7 cellular contexts compared by ENCODE assay signal in the genomic region with DNA sequence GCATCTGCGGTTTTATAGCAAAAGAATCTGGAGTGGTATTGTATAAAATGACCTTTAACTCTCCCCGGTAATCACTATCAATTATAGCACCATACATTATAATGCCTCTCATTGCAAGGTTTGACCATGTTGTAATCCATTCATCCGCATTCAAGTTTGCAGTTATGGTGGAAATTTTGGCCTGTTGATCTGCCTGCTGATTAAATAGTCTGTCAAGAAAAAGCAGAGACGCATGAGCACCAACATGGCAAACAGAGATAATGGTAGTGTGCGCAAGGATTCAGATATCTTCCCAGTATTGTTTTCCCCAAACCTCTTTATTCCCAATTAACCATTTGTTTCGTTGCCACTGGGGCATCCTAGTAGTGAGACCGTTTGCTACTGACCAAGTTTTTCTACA. TPM values are rescaled to one million over a fixed set of nuclear protein-coding genes. Genes with fewer than 3 reads are reported as not detected.
A peak's percentile ranks its signal among the peaks of the same experiment; 100 is the strongest.
DNase-seq lines count a peak whose midpoint lies in the region; ATAC-seq, FAIRE-seq and TF ChIP-seq lines count a peak whose summit lies in the region.
"Not testable (repeated sequence)": the region's sequence is repeated elsewhere in the genome, so short reads cannot be mapped to it uniquely, and the experiment has no call there.

No MANE protein-coding gene starts in this region.

- H3K4me2 ChIP-seq in K562 (ENCODE audit: insufficient read depth, low read length): not testable (repeated sequence)

- not testable (repeated sequence) for H3K27me3 Mint-ChIP-seq in WTC11 (ENCODE audit: low read depth)

- TF ChIP-seq CTCF in HEK293 (tag by site-specific recombination; IDR thresholded peaks at IDR 0.05); WTC11 (IDR thresholded peaks at IDR 0.05); K562 (IDR thresholded peaks at IDR 0.05 in 2 of 3, conservative IDR thresholded peaks at IDR 0.05 in 1 of 3; ENCODE audit: insufficient read depth in 2 of 3, low read depth in 1 of 3, low read length in 3 of 3); breast epithelium (IDR thresholded peaks at IDR 0.05); bronchial epithelial cell (IDR thresholded peaks at IDR 0.05; ENCODE audit: insufficient read depth, low read length, severe bottlenecking); kidney (IDR thresholded peaks at IDR 0.05; ENCODE audit: borderline replicate concordance, extremely low read depth, insufficient read depth): not testable (repeated sequence)

- H3K4me1 ChIP-seq in HEK293 (ENCODE audit: control insufficient read depth, insufficient read depth, low read length); breast epithelium: not testable (repeated sequence)
- H3K4me1 ChIP-seq in K562 (replicated peaks in 1 of 2; ENCODE audit: control insufficient read depth in 2 of 2, insufficient read depth in 2 of 2, low read length in 2 of 2) (peaks cover 9 to 17% of the 10 kb centered on the region in 2 experiments; a peak in 4 of 5 replicates), kidney (ENCODE audit: control insufficient read depth in 1 of 2, insufficient read depth in 1 of 2, low read depth in 1 of 2, low read length in 2 of 2) (peaks cover 25 to 26% of the 10 kb centered on the region in 2 donors)

- in situ Hi-C loops in K562 (cut with MboI): not testable (repeated sequence)

- not testable (repeated sequence) for H3K79me2 ChIP-seq in K562 (ENCODE audit: control insufficient read depth, insufficient read depth, low read length)

- not testable (repeated sequence) for TF ChIP-seq RAD21 in K562 (CRISPR knock-in tag; conservative IDR thresholded peaks at IDR 0.05 in 1 of 2, IDR thresholded peaks at IDR 0.05 in 1 of 2)

- H3K27me3 ChIP-seq in K562 (ENCODE audit: control insufficient read depth in 2 of 2, insufficient read depth in 2 of 2, low read length in 2 of 2); breast epithelium; bronchial epithelial cell (ENCODE audit: control insufficient read depth, insufficient read depth, low read length): not testable (repeated sequence)

- peak overlapping the region; percentile 21; the same call in 1 of the 2 replicates for H3K27ac Mint-ChIP-seq in WTC11

- H3K36me3 Mint-ChIP-seq in WTC11: not testable (repeated sequence)

- H3K9me1 ChIP-seq in K562 (ENCODE audit: control insufficient read depth, insufficient read depth, low read length): not testable (repeated sequence)

- 75% methylated on average over 7 of the region's 7 CpGs for WGBS in K562 (ENCODE audit: insufficient coverage, low coverage, missing lambda C conversion rate)

- not testable (repeated sequence) for DNase-seq in WTC11 (ENCODE audit: low spot score); K562 (ENCODE audit: extremely low read depth in 1 of 4, low spot score in 3 of 4); breast epithelium (ENCODE audit: low spot score in 2 of 2); bronchial epithelial cell (ENCODE audit: low read depth); kidney; urothelium cell line (ENCODE audit: low spot score)

- intact Hi-C loops in K562 (cut with micrococcal nuclease); breast epithelium (cut with DNase I; ENCODE audit: low total_unique reads); kidney (cut with DNase I): not testable (repeated sequence)

- CTCF ChIA-PET in HEK293 (lab: Yijun Ruan, JAX): interaction anchor here (0.6 to 1.1 kb wide), 2 partner anchors 95 to 107 kb away, joined by 3 to 5 read pairs; no protein-coding TSS in a partner anchor
- CTCF ChIA-PET in WTC11 (lab: Charles Lee); K562 (lab: Yijun Ruan, JAX; ENCODE audit: low intra/inter-chr PET ratio): not testable (repeated sequence)

- H3K4me3 Mint-ChIP-seq in WTC11: not testable (repeated sequence)

- H3K36me3 ChIP-seq in HEK293 (ENCODE audit: control insufficient read depth in 2 of 2, insufficient read depth in 1 of 2, low read length in 2 of 2) (peaks cover 0 to 55% of the 10 kb centered on the region in 2 experiments; a peak in 2 of 3 replicates), K562 (ENCODE audit: control insufficient read depth, insufficient read depth, low read length) (peaks cover 32% of the 10 kb centered on the region; the same call in 1 of the 3 replicates)
- H3K36me3 ChIP-seq in breast epithelium; bronchial epithelial cell (ENCODE audit: control insufficient read depth, insufficient read depth, low read length); kidney (ENCODE audit: control insufficient read depth in 1 of 2, insufficient read depth in 2 of 2, low read length in 2 of 2): not testable (repeated sequence)

- not testable (repeated sequence) for H3K27ac ChIP-seq in HEK293 (ENCODE audit: extremely low read depth, low read depth, low read length); K562 (ENCODE audit: extremely low read depth, low read depth, low read length); breast epithelium; kidney (ENCODE audit: low read depth in 2 of 2, low read length in 2 of 2)

- TSS peak; percentile 17 for BruUV-seq in K562 (replicated peaks; lab: Mats Ljungman, UMichigan)

- H3K9me3 ChIP-seq in HEK293 (ENCODE audit: control insufficient read depth, insufficient read depth, low read depth, low read length); K562 (replicated peaks; ENCODE audit: control insufficient read depth, insufficient read depth, low read depth, low read length); breast epithelium; kidney (ENCODE audit: control insufficient read depth in 1 of 2, low read length in 2 of 2): not testable (repeated sequence)

- not testable (repeated sequence) for FAIRE-seq in K562 (lab: Jason Lieb, UNC); kidney (lab: Jason Lieb, UNC)
- peak; percentile 80 for FAIRE-seq in bronchial epithelial cell (lab: Jason Lieb, UNC)
- FAIRE-seq in urothelium cell line (lab: Jason Lieb, UNC): peak; percentile 48

- not testable (repeated sequence) for H4K20me1 ChIP-seq in K562 (replicated peaks; ENCODE audit: control insufficient read depth, insufficient read depth, low read length)

- not testable (repeated sequence) for H3K9me3 Mint-ChIP-seq in WTC11

- not testable (repeated sequence) for H3K9ac ChIP-seq in K562 (ENCODE audit: insufficient read depth in 1 of 2, low read depth in 2 of 2, low read length in 2 of 2); kidney (ENCODE audit: low read length in 2 of 2)

- TF ChIP-seq EP300 in K562 (IDR thresholded peaks at IDR 0.05; ENCODE audit: low read length): not testable (repeated sequence)

- ATAC-seq in WTC11, K562: not testable (repeated sequence)

- H3K4me3 ChIP-seq in HEK293 (ENCODE audit: low read depth, low read length); K562; bronchial epithelial cell (ENCODE audit: low read depth, low read length): not testable (repeated sequence)
- H3K4me3 ChIP-seq in breast epithelium (peak overlapping the region in 2 of 3 donors; percentile 0 to 41), kidney (ENCODE audit: low read length in 2 of 2) (peak overlapping the region; percentile 42 to 67)

- POLR2A ChIA-PET in HEK293 (lab: Yijun Ruan, JAX); WTC11 (lab: Charles Lee): not testable (repeated sequence)
- POLR2A ChIA-PET in K562 (lab: Yijun Ruan, JAX): interaction anchor here (1.3 kb wide), 1 partner anchor 9 kb away, joined by 5 read pairs; no protein-coding TSS in a partner anchor

- not testable (repeated sequence) for TF ChIP-seq POLR2A in K562 (conservative IDR thresholded peaks at IDR 0.05); breast epithelium (IDR thresholded peaks at IDR 0.05)

- H3K4me1 Mint-ChIP-seq in WTC11: not testable (repeated sequence)

- not testable (repeated sequence) for H2AFZ ChIP-seq in K562 (ENCODE audit: low read depth, low read length)

RNA-seq across cellular contexts. Expression of a gene that starts 6.5 kb away (rescaled TPM):
- total RNA-seq in WTC11 (2021): 32.1 to 36.3 TPM (median 32.7 TPM) in 3 replicates
- total RNA-seq in K562 (2011; cell fraction: chromatin; rRNA removed; ENCODE audit: low replicate concordance): 29.2 and 76.2 TPM in 2 replicates
- total RNA-seq in K562 (2011; cell fraction: nucleolus; rRNA removed): 97.2 and 110 TPM in 2 replicates
- total RNA-seq in K562 (2011; cell fraction: nucleoplasm; rRNA removed): 81.8 and 82.7 TPM in 2 replicates
- 42.8 and 45.1 TPM in 2 replicates for total RNA-seq in K562 (2014; rRNA removed)
- 17.8 and 22.4 TPM in 2 replicates for total RNA-seq in K562 (2014; rRNA removed; fragmentation: Illumina TruSeq; extraction: Trizol)
- 27.2 and 30.8 TPM in 2 replicates for total RNA-seq in K562 (2015; rRNA removed; fragmentation: Illumina TruSeq; extraction: Trizol)
- total RNA-seq in K562 (2021): 35.6 and 37.8 TPM in 2 replicates
- polyA plus RNA-seq in K562 (2011; rRNA removed): 35.4 and 49.7 TPM in 2 replicates
- 81.1 and 94.4 TPM in 2 replicates for polyA plus RNA-seq in K562 (2011; cell fraction: cytosol; rRNA removed)
- polyA plus RNA-seq in K562 (2011; cell fraction: nucleus; rRNA removed): 33.4 and 33.8 TPM in 2 replicates
- 39.5 and 56.3 TPM in 2 replicates for polyA plus RNA-seq in K562 (2012)
- 21.2 and 31.4 TPM in 2 replicates for polyA plus RNA-seq in K562 (2014; fragmentation: Illumina TruSeq; extraction: Trizol)
- 100 to 1,000 TPM in 1 of 2 experiments, 10 to 100 TPM in 1; 79.4 to 110 TPM for polyA plus RNA-seq in K562 (2014; fragmentation: Nextera tagmentation; extraction: Ambion mirVana)
- polyA plus RNA-seq in K562 (2014; rRNA removed): 50.9 and 55.7 TPM in 2 replicates
- 34.9 and 37.8 TPM in 2 replicates for polyA minus RNA-seq in K562 (2011; rRNA and poly(A)+ RNA removed)
- 18.9 and 27.4 TPM in 2 replicates for polyA minus RNA-seq in K562 (2011; cell fraction: cytosol; rRNA and poly(A)+ RNA removed)
- polyA minus RNA-seq in K562 (2011; cell fraction: nucleus; rRNA and poly(A)+ RNA removed): 13.7 and 19.7 TPM in 2 replicates
- 10 to 100 TPM; 28.6 to 80.8 (median 41.0) TPM for total RNA-seq in breast epithelium
- total RNA-seq in bronchial epithelial cell: 64.3 and 85.6 TPM in 2 replicates
- total RNA-seq in kidney: 31.2 TPM
- 111 TPM for polyA plus RNA-seq in kidney (ENCODE audit: insufficient read depth, low read depth, low replicate concordance)

RNA-seq across cellular contexts. Expression of a gene that starts 16.8 kb away (rescaled TPM):
- 6.1 to 8.6 TPM (median 7.6 TPM) in 3 replicates for total RNA-seq in WTC11 (2021)
- total RNA-seq in K562 (2011; cell fraction: chromatin; rRNA removed; ENCODE audit: low replicate concordance): not detected in 2 replicates
- not detected in 2 replicates for total RNA-seq in K562 (2011; cell fraction: nucleolus; rRNA removed)
- not detected in 2 replicates for total RNA-seq in K562 (2011; cell fraction: nucleoplasm; rRNA removed)
- total RNA-seq in K562 (2014; rRNA removed): not detected in 2 replicates
- total RNA-seq in K562 (2014; rRNA removed; fragmentation: Illumina TruSeq; extraction: Trizol): not detected in 2 replicates
- total RNA-seq in K562 (2015; rRNA removed; fragmentation: Illumina TruSeq; extraction: Trizol): not detected in 2 replicates
- not detected in 2 replicates for total RNA-seq in K562 (2021)
- polyA plus RNA-seq in K562 (2011; rRNA removed): 0.03 TPM in 1 of 2 replicates, not detected in the other
- 0.12 TPM in 1 of 2 replicates, not detected in the other for polyA plus RNA-seq in K562 (2011; cell fraction: cytosol; rRNA removed)
- not detected in 2 replicates for polyA plus RNA-seq in K562 (2011; cell fraction: nucleus; rRNA removed)
- polyA plus RNA-seq in K562 (2012): 0.10 and 0.11 TPM in 2 replicates
- 0.10 TPM in 1 of 2 replicates, not detected in the other for polyA plus RNA-seq in K562 (2014; fragmentation: Illumina TruSeq; extraction: Trizol)
- not detected for polyA plus RNA-seq in K562 (2014; fragmentation: Nextera tagmentation; extraction: Ambion mirVana)
- polyA plus RNA-seq in K562 (2014; rRNA removed): 0.28 TPM in 1 of 2 replicates, not detected in the other
- not detected in 2 replicates for polyA minus RNA-seq in K562 (2011; rRNA and poly(A)+ RNA removed)
- not detected in 2 replicates for polyA minus RNA-seq in K562 (2011; cell fraction: cytosol; rRNA and poly(A)+ RNA removed)
- polyA minus RNA-seq in K562 (2011; cell fraction: nucleus; rRNA and poly(A)+ RNA removed): not detected in 2 replicates
- 1 to 10 TPM in 2 of 3 donors, under 1 TPM in 1; 0.16 to 5.2 (median 4.7) TPM for total RNA-seq in breast epithelium
- 17.8 and 25.3 TPM in 2 replicates for total RNA-seq in bronchial epithelial cell
- 3.5 TPM for total RNA-seq in kidney
- 8.7 TPM for polyA plus RNA-seq in kidney (ENCODE audit: insufficient read depth, low read depth, low replicate concordance)

RNA-seq across cellular contexts. Expression of a gene that starts 45.2 kb away (rescaled TPM):
- 96.8 to 102 TPM (median 98.0 TPM) in 3 replicates for total RNA-seq in WTC11 (2021)
- 48.1 and 49.0 TPM in 2 replicates for total RNA-seq in K562 (2011; cell fraction: chromatin; rRNA removed; ENCODE audit: low replicate concordance)
- total RNA-seq in K562 (2011; cell fraction: nucleolus; rRNA removed): 32.9 and 33.7 TPM in 2 replicates
- 64.8 and 108 TPM in 2 replicates for total RNA-seq in K562 (2011; cell fraction: nucleoplasm; rRNA removed)
- 53.0 and 71.1 TPM in 2 replicates for total RNA-seq in K562 (2014; rRNA removed)
- total RNA-seq in K562 (2014; rRNA removed; fragmentation: Illumina TruSeq; extraction: Trizol): 78.4 and 82.8 TPM in 2 replicates
- total RNA-seq in K562 (2015; rRNA removed; fragmentation: Illumina TruSeq; extraction: Trizol): 95.0 and 102 TPM in 2 replicates
- total RNA-seq in K562 (2021): 104 and 108 TPM in 2 replicates
- polyA plus RNA-seq in K562 (2011; rRNA removed): 66.3 and 82.2 TPM in 2 replicates
- 56.4 and 75.0 TPM in 2 replicates for polyA plus RNA-seq in K562 (2011; cell fraction: cytosol; rRNA removed)
- polyA plus RNA-seq in K562 (2011; cell fraction: nucleus; rRNA removed): 32.9 and 38.2 TPM in 2 replicates
- polyA plus RNA-seq in K562 (2012): 40.9 and 63.3 TPM in 2 replicates
- 98.5 and 124 TPM in 2 replicates for polyA plus RNA-seq in K562 (2014; fragmentation: Illumina TruSeq; extraction: Trizol)
- polyA plus RNA-seq in K562 (2014; fragmentation: Nextera tagmentation; extraction: Ambion mirVana): 100 to 1,000 TPM in 1 of 2 experiments, 10 to 100 TPM in 1; 89.3 to 258 TPM
- 70.0 and 80.9 TPM in 2 replicates for polyA plus RNA-seq in K562 (2014; rRNA removed)
- polyA minus RNA-seq in K562 (2011; rRNA and poly(A)+ RNA removed): 133 and 173 TPM in 2 replicates
- 44.4 and 52.5 TPM in 2 replicates for polyA minus RNA-seq in K562 (2011; cell fraction: cytosol; rRNA and poly(A)+ RNA removed)
- polyA minus RNA-seq in K562 (2011; cell fraction: nucleus; rRNA and poly(A)+ RNA removed): 11.3 and 24.1 TPM in 2 replicates
- total RNA-seq in breast epithelium: 10 to 100 TPM; 36.8 to 45.4 (median 43.6) TPM
- total RNA-seq in bronchial epithelial cell: 18.9 and 20.3 TPM in 2 replicates
- 47.6 TPM for total RNA-seq in kidney
- 29.0 TPM for polyA plus RNA-seq in kidney (ENCODE audit: insufficient read depth, low read depth, low replicate concordance)

RNA-seq across cellular contexts. Expression of a gene that starts 49.3 kb away (rescaled TPM):
- total RNA-seq in WTC11 (2021) (121 to 122 TPM (median 121 TPM) in 3 replicates), K562 (2014; rRNA removed) (31.1 and 37.6 TPM in 2 replicates), K562 (2014; rRNA removed; fragmentation: Illumina TruSeq; extraction: Trizol) (11.4 and 11.6 TPM in 2 replicates), K562 (2015; rRNA removed; fragmentation: Illumina TruSeq; extraction: Trizol) (24.1 and 26.8 TPM in 2 replicates), K562 (2021) (41.9 and 47.4 TPM in 2 replicates), breast epithelium (10 to 100 TPM; 34.7 to 39.8 (median 35.4) TPM), bronchial epithelial cell (7.6 and 9.2 TPM in 2 replicates), kidney (70.0 TPM)
- total RNA-seq in K562 (2011; cell fraction: chromatin; rRNA removed; ENCODE audit: low replicate concordance): 33.6 and 98.9 TPM in 2 replicates
- 135 and 137 TPM in 2 replicates for total RNA-seq in K562 (2011; cell fraction: nucleolus; rRNA removed)
- total RNA-seq in K562 (2011; cell fraction: nucleoplasm; rRNA removed): 99.2 and 101 TPM in 2 replicates
- polyA plus RNA-seq in K562 (2011; rRNA removed) (46.6 and 55.1 TPM in 2 replicates), K562 (2014; fragmentation: Illumina TruSeq; extraction: Trizol) (49.5 and 60.5 TPM in 2 replicates), K562 (2014; fragmentation: Nextera tagmentation; extraction: Ambion mirVana) (10 to 100 TPM; 10.4 to 14.8 TPM), K562 (2014; rRNA removed) (56.3 and 57.8 TPM in 2 replicates), kidney (ENCODE audit: insufficient read depth, low read depth, low replicate concordance) (150 TPM)
- polyA plus RNA-seq in K562 (2011; cell fraction: cytosol; rRNA removed): 121 and 218 TPM in 2 replicates
- polyA plus RNA-seq in K562 (2011; cell fraction: nucleus; rRNA removed): 51.8 and 71.7 TPM in 2 replicates
- polyA plus RNA-seq in K562 (2012): 62.0 and 81.3 TPM in 2 replicates
- polyA minus RNA-seq in K562 (2011; rRNA and poly(A)+ RNA removed): 31.6 and 48.8 TPM in 2 replicates
- 44.7 and 61.0 TPM in 2 replicates for polyA minus RNA-seq in K562 (2011; cell fraction: cytosol; rRNA and poly(A)+ RNA removed)
- polyA minus RNA-seq in K562 (2011; cell fraction: nucleus; rRNA and poly(A)+ RNA removed): 24.7 and 25.6 TPM in 2 replicates
